In the genomic region with DNA sequence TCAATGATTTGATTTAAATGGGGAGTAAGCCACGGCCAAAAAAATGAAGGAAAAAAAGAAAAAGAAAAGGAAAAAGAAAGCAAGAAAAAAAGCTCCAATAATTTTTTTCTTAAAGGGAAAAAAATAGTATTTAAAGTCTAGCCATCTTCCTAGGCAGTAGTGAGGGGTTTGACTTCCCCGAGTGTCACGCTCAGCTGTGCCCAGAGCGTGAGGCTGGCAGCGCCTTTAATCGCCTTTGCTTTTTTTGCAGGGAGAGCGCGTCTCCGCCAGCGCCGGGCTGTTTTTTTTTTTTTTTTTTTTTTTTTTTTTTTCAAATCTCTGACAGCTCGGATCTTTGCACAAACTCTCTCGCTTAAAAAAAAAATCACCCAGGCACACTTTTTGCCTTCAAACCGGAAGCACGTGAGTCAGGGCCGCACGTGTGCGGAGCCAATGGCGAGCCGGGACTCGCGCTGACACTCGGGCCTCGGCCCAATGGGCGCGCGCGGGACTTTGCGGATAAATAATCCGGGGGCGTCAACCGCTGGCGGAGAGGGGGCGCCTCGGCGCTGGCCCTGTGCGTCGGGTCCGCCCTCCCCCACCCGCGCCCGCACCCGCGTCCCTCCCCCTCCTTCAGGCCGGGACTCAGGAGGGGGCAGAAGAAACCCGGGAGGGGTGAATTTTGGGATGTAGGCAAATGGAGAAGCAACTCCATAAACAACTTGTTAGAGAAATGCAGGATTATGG, we compare ENCODE assay signal across 8 cellular contexts. TPM values are rescaled to one million over a fixed set of nuclear protein-coding genes. Genes with fewer than 3 reads are reported as not detected.
DNase-seq lines count a peak whose midpoint lies in the region; ATAC-seq and TF ChIP-seq lines count a peak whose summit lies in the region.

A gene (minus strand): TSS at position 202 of the 726 bp plus-strand sequence. CDS start 481 bp downstream, outside the sequence.

- H3K4me1 Mint-ChIP-seq in activated naive CD4-positive, alpha-beta T cell treated with anti-CD3 and anti-CD28 coated beads, Interleukin-2, amount 50 U/mL, for 24 hours: peaks cover 35% of the 10 kb centered on the region

- no peak within 1 kb of the TSS for H3K4me2 ChIP-seq in MM.1S (ENCODE audit: low read depth, low read length)

- H3K27me3 Mint-ChIP-seq in activated naive CD4-positive, alpha-beta T cell treated with anti-CD3 and anti-CD28 coated beads, Interleukin-2, amount 50 U/mL, for 24 hours: peaks cover 61% of the 10 kb centered on the region

- H3K27ac ChIP-seq in MM.1S (ENCODE audit: low read length): no peak within 1 kb of the TSS

- H3K36me3 ChIP-seq in MM.1S (replicated peaks; ENCODE audit: insufficient read depth, low read length): no peaks in the 10 kb centered on the region

- H3K4me3 Mint-ChIP-seq in activated naive CD4-positive, alpha-beta T cell treated with anti-CD3 and anti-CD28 coated beads, Interleukin-2, amount 50 U/mL, for 24 hours: peak within 1 kb of the TSS; percentile 69

- H3K79me2 ChIP-seq in MM.1S (ENCODE audit: low read length): no peaks in the 10 kb centered on the region

- no peaks in the 10 kb centered on the region for H3K9me3 Mint-ChIP-seq in activated naive CD4-positive, alpha-beta T cell treated with anti-CD3 and anti-CD28 coated beads, Interleukin-2, amount 50 U/mL, for 24 hours

- ATAC-seq in Right ventricle myocardium inferior (no peak), left ventricle myocardium superior (no peak), GM18858 (IDR thresholded peaks at IDR 0.05; ENCODE audit: unreplicated experiment) (no peak)

- H3K4me1 ChIP-seq in MM.1S (ENCODE audit: low read length): no peaks in the 10 kb centered on the region

- H3K9ac ChIP-seq in MM.1S (ENCODE audit: low read length): no peak within 1 kb of the TSS

- H3K27ac Mint-ChIP-seq in activated naive CD4-positive, alpha-beta T cell treated with anti-CD3 and anti-CD28 coated beads, Interleukin-2, amount 50 U/mL, for 24 hours: peak within 1 kb of the TSS; percentile 15

- H4K20me1 ChIP-seq in MM.1S (ENCODE audit: insufficient read depth, low read length): no peaks in the 10 kb centered on the region

- no peaks in the 10 kb centered on the region for H3K9me2 ChIP-seq in MM.1S (replicated peaks; ENCODE audit: insufficient read depth, low read length)

- TF ChIP-seq CTCF in MM.1S (IDR thresholded peaks at IDR 0.05; ENCODE audit: low read length): no peak

- H3K27me3 ChIP-seq in MM.1S (replicated peaks; ENCODE audit: insufficient read depth, low read length): peaks cover 43% of the 10 kb centered on the region

- no peaks in the 10 kb centered on the region for H3F3A ChIP-seq in MM.1S (ENCODE audit: insufficient read depth, low read length)

- H3K36me3 Mint-ChIP-seq in activated naive CD4-positive, alpha-beta T cell treated with anti-CD3 and anti-CD28 coated beads, Interleukin-2, amount 50 U/mL, for 24 hours: no peaks in the 10 kb centered on the region

- H3K4me3 ChIP-seq in MM.1S (ENCODE audit: low read length): no peak within 1 kb of the TSS

- no peak within 1 kb of the TSS for H2AFZ ChIP-seq in MM.1S (ENCODE audit: low read length)

- no peaks in the 10 kb centered on the region for H3K9me3 ChIP-seq in MM.1S (replicated peaks; ENCODE audit: insufficient read depth, low read length)

- intact Hi-C loops in Right ventricle myocardium inferior (cut with DNase I): no loop called here
- intact Hi-C loops in left ventricle myocardium superior (cut with micrococcal nuclease): no loop called here

- DNase-seq in Right ventricle myocardium inferior (ENCODE audit: missing footprints) (peak; percentile 45), left ventricle myocardium superior (no peak), islet precursor cell (peak; percentile 81), ureter (ENCODE audit: low spot score) (peak; percentile 29), MM.1S (no peak), 8988T (no peak)

RNA-seq across cellular contexts. Expression of the gene that starts here (rescaled TPM):
- total RNA-seq in Right ventricle myocardium inferior (not detected), left ventricle myocardium superior (not detected), ureter (not detected)

Comparison
In these comparisons a context has a peak if more than half of its experiments do, and no peak if none do; other contexts are left out.
1. Peak in DNase-seq in Right ventricle myocardium inferior; RNA of the gene not detected or under 1 TPM.
2. Peak in DNase-seq in ureter; RNA of the gene not detected or under 1 TPM.